In genomic region chr1:94117250-94117851, GRCh38 we compare ENCODE assay signal across 23 cellular contexts. TPM values are rescaled to one million over a fixed set of nuclear protein-coding genes. Genes with fewer than 3 reads are reported as not detected.
DNase-seq lines count a peak whose midpoint lies in the region; ATAC-seq, FAIRE-seq and TF ChIP-seq lines count a peak whose summit lies in the region.
"Had no signal": no experiment of that assay in that cellular context is flagged by ENCODE, and none has a peak within 500 bp of the region (broad histone marks: within the 10 kb centered on the region; RNA-seq: fewer than 3 reads in every experiment).

No MANE protein-coding gene starts in this region.

- H3K36me3 Mint-ChIP-seq in osteocyte (ENCODE audit: unreplicated experiment) = peaks cover 2% of the 10 kb centered on the region
- H3K36me3 Mint-ChIP-seq in effector memory CD8-positive, alpha-beta T cell (ENCODE audit: insufficient read depth) = no peaks in the 10 kb centered on the region
- no peaks in the 10 kb centered on the region for H3K36me3 Mint-ChIP-seq in stimulated activated memory B cell treated with anti-CD40 and anti-IgM and Interleukin-4, amounts not matched to agents 10 μg/mL and 1 μg/mL and 100 μg/mL, for 72 hours
- H3K36me3 Mint-ChIP-seq: natural killer cell had no signal

- intact Hi-C loops in kidney (cut with DNase I) = no loop called here

- FAIRE-seq in kidney (lab: Jason Lieb, UNC) = no peak
- FAIRE-seq: G401.6, islet of Langerhans had no signal

- H4K20me1 ChIP-seq in BLaER1 = no peaks in the 10 kb centered on the region

- no peaks in the 10 kb centered on the region for H3K9me3 Mint-ChIP-seq in osteocyte (ENCODE audit: unreplicated experiment)
- H3K9me3 Mint-ChIP-seq in effector memory CD8-positive, alpha-beta T cell = no peaks in the 10 kb centered on the region
- no peaks in the 10 kb centered on the region for H3K9me3 Mint-ChIP-seq in stimulated activated memory B cell treated with anti-CD40 and anti-IgM and Interleukin-4, amounts not matched to agents 10 μg/mL and 1 μg/mL and 100 μg/mL, for 72 hours
- H3K9me3 Mint-ChIP-seq: natural killer cell; T-helper 1 cell treated with Interleukin-12 subunit alpha and Interleukin-12 subunit beta and Interleukin-4 antibody, amounts not matched to agents 30 μg/mL and 1 μg/mL, for 36 hours had no signal

- H3K9me3 ChIP-seq in BLaER1 = no peaks in the 10 kb centered on the region
- H3K9me3 ChIP-seq in HUES48 (ENCODE audit: control insufficient read depth, insufficient read depth, low read length) = no peaks in the 10 kb centered on the region
- no peaks in the 10 kb centered on the region for H3K9me3 ChIP-seq in kidney (ENCODE audit: control insufficient read depth in 1 of 2, low read length in 2 of 2)

- H3K4me1 Mint-ChIP-seq in osteocyte (ENCODE audit: unreplicated experiment) = peaks cover 74% of the 10 kb centered on the region
- no peaks in the 10 kb centered on the region for H3K4me1 Mint-ChIP-seq in effector memory CD8-positive, alpha-beta T cell (ENCODE audit: low read depth in 2 of 2)
- no peaks in the 10 kb centered on the region for H3K4me1 Mint-ChIP-seq in stimulated activated memory B cell treated with anti-CD40 and anti-IgM and Interleukin-4, amounts not matched to agents 10 μg/mL and 1 μg/mL and 100 μg/mL, for 72 hours
- H3K4me1 Mint-ChIP-seq: natural killer cell had no signal

- no peaks in the 10 kb centered on the region for H3K27me3 Mint-ChIP-seq in osteocyte (ENCODE audit: unreplicated experiment)
- H3K27me3 Mint-ChIP-seq in effector memory CD8-positive, alpha-beta T cell = peaks cover 35 to 69% of the 10 kb centered on the region in 2 donors
- H3K27me3 Mint-ChIP-seq in stimulated activated memory B cell treated with anti-CD40 and anti-IgM and Interleukin-4, amounts not matched to agents 10 μg/mL and 1 μg/mL and 100 μg/mL, for 72 hours = peaks cover 39% of the 10 kb centered on the region

- ATAC-seq in HG03432 (IDR thresholded peaks at IDR 0.05; ENCODE audit: unreplicated experiment) = no peak
- ATAC-seq in effector memory CD8-positive, alpha-beta T cell (replicated peaks) = no peak
- no peak for ATAC-seq in stimulated activated memory B cell treated with anti-CD40 and anti-IgM and Interleukin-4, amounts not matched to agents 10 μg/mL and 1 μg/mL and 100 μg/mL, for 72 hours
- ATAC-seq: natural killer cell, PC-3 had no signal

- no peak overlapping the region for H3K4me3 Mint-ChIP-seq in osteocyte (ENCODE audit: unreplicated experiment)
- H3K4me3 Mint-ChIP-seq in effector memory CD8-positive, alpha-beta T cell = no peak overlapping the region
- H3K4me3 Mint-ChIP-seq in stimulated activated memory B cell treated with anti-CD40 and anti-IgM and Interleukin-4, amounts not matched to agents 10 μg/mL and 1 μg/mL and 100 μg/mL, for 72 hours = no peak overlapping the region
- H3K4me3 Mint-ChIP-seq: natural killer cell; T-helper 1 cell treated with Interleukin-12 subunit alpha and Interleukin-12 subunit beta and Interleukin-4 antibody, amounts not matched to agents 30 μg/mL and 1 μg/mL, for 36 hours had no signal

- DNase-seq in kidney (no peak), osteocyte (ENCODE audit: extremely low spot score, unreplicated experiment) (no peak), cerebellar nuclear complex (lab: John Stamatoyannopoulos, UW) (no peak)
- no peak for DNase-seq in effector memory CD8-positive, alpha-beta T cell
- DNase-seq: ACHN; activated CD4-positive, alpha-beta T cell treated with anti-CD3 and anti-CD28 coated beads, Interleukin-2, amount 50 U/mL, for 1 hour; GOT3; mesenchymal stem cell; natural killer cell; NCI-H1092; NCI-H2029; NCI-H446; PC-3; SIG-M5; stimulated activated CD8-positive, alpha-beta memory T cell treated with anti-CD3 and anti-CD28 coated beads, Interleukin-4, amount 100 ng/mL, for 48 hours had no signal

- TF ChIP-seq CTCF in kidney (IDR thresholded peaks at IDR 0.05; ENCODE audit: borderline replicate concordance, extremely low read depth, insufficient read depth) (no peak), osteocyte (IDR thresholded peaks at IDR 0.05) (no peak)

- peak overlapping the region; percentile 58 for H3K4me2 ChIP-seq in BLaER1

- H3K4me1 ChIP-seq in BLaER1 = peaks cover 41% of the 10 kb centered on the region
- peaks cover 45% of the 10 kb centered on the region for H3K4me1 ChIP-seq in HUES48 (ENCODE audit: control insufficient read depth, insufficient read depth, low read length)
- H3K4me1 ChIP-seq in kidney (ENCODE audit: control insufficient read depth in 1 of 2, insufficient read depth in 1 of 2, low read depth in 1 of 2, low read length in 2 of 2) = peaks cover 18 to 22% of the 10 kb centered on the region in 2 donors

- H3K9ac ChIP-seq in BLaER1 (no peak overlapping the region), HUES48 (ENCODE audit: low read depth, low read length) (no peak overlapping the region), kidney (ENCODE audit: low read length in 2 of 2) (peak overlapping the region in 1 of 2 donors; percentile 22)

- H3K27me3 ChIP-seq in BLaER1 = no peaks in the 10 kb centered on the region; the same call in 1 of the 2 replicates
- peaks cover 27% of the 10 kb centered on the region for H3K27me3 ChIP-seq in HUES48 (ENCODE audit: control insufficient read depth, insufficient read depth, low read length)

- H3K27ac ChIP-seq in BLaER1 = no peak overlapping the region
- H3K27ac ChIP-seq in HUES48 (ENCODE audit: low read depth, low read length) = peak overlapping the region; percentile 36
- peak overlapping the region; percentile 6 to 64 for H3K27ac ChIP-seq in kidney (ENCODE audit: low read depth in 2 of 2, low read length in 2 of 2)
- H3K27ac ChIP-seq: C4-2B had no signal

- H3K4me3 ChIP-seq in BLaER1 (no peak overlapping the region), HUES48 (ENCODE audit: low read depth, low read length) (no peak overlapping the region), kidney (ENCODE audit: low read length in 2 of 2) (no peak overlapping the region)

- H3K27ac Mint-ChIP-seq in osteocyte (ENCODE audit: unreplicated experiment) = peak overlapping the region; percentile 98
- no peak overlapping the region for H3K27ac Mint-ChIP-seq in effector memory CD8-positive, alpha-beta T cell
- no peak overlapping the region for H3K27ac Mint-ChIP-seq in stimulated activated memory B cell treated with anti-CD40 and anti-IgM and Interleukin-4, amounts not matched to agents 10 μg/mL and 1 μg/mL and 100 μg/mL, for 72 hours
- H3K27ac Mint-ChIP-seq: natural killer cell; T-helper 1 cell treated with Interleukin-12 subunit alpha and Interleukin-12 subunit beta and Interleukin-4 antibody, amounts not matched to agents 30 μg/mL and 1 μg/mL, for 36 hours had no signal

- no peaks in the 10 kb centered on the region for H3K36me3 ChIP-seq in BLaER1
- no peaks in the 10 kb centered on the region for H3K36me3 ChIP-seq in HUES48 (ENCODE audit: control insufficient read depth, insufficient read depth, low read length)
- H3K36me3 ChIP-seq in kidney (ENCODE audit: control insufficient read depth in 1 of 2, insufficient read depth in 2 of 2, low read length in 2 of 2) = no peaks in the 10 kb centered on the region

RNA-seq across cellular contexts. Expression of gene ABCA4, which starts 3.6 kb away (rescaled TPM):
- total RNA-seq in kidney (1.5 TPM), osteocyte (6.0 and 6.6 TPM in 2 replicates)
- polyA plus RNA-seq in kidney (ENCODE audit: insufficient read depth, low read depth, low replicate concordance) = 2.1 TPM
